In genomic region chr12:12609692-12610091, GRCh38 we compare ENCODE assay signal across 28 cellular contexts.
"Had no signal": no experiment of that assay in that cellular context is flagged by ENCODE, and none has a peak within 500 bp of the region (broad histone marks: within the 10 kb centered on the region; RNA-seq: fewer than 3 reads in every experiment).

No MANE protein-coding gene starts in this region.

- H3K4me3 ChIP-seq: coronary artery, dorsolateral prefrontal cortex had no signal

- H3K9me3 Mint-ChIP-seq: activated T-helper 17 cell treated with anti-CD3 and anti-CD28 coated beads, Interleukin-2, amount 50 U/mL, for 72 hours; central memory CD8-positive, alpha-beta T cell; dendritic cell treated with granulocyte-macrophage colony-stimulating factor and Interleukin-4, amounts not matched to agents 40 ng/mL and 50 ng/mL, for 4 days had no signal

- DNase-seq: activated CD4-positive, alpha-beta T cell treated with anti-CD3 and anti-CD28 coated beads for 48 hours; activated CD4-positive, alpha-beta T cell treated with anti-CD3 and anti-CD28 coated beads, Interleukin-2, amount 50 U/mL, for 1 hour; activated CD4-positive, alpha-beta T cell treated with anti-CD3 and anti-CD28 coated beads, Interleukin-2, amount 50 U/mL, for 48 hours; activated CD4-positive, CD25-positive, alpha-beta regulatory T cell; activated CD4-positive, CD25-positive, alpha-beta regulatory T cell treated with anti-CD3 and anti-CD28 coated beads, Interleukin-2, amount 50 U/mL, for 72 hours; activated CD8-positive, alpha-beta memory T cell treated with anti-CD3 and anti-CD28 coated beads, Interleukin-2, amount 10 ng/mL, durations not matched to agents 7 days and 5 days; activated CD8-positive, alpha-beta memory T cell treated with anti-CD3 and anti-CD28 coated beads, Interleukin-2, amount 50 U/mL, for 4 hours; activated effector memory CD4-positive, alpha-beta T cell treated with Interleukin-2 at 50 U/mL for 16 hours; activated gamma-delta T cell treated with Interleukin-2 at 50 U/mL for 16 hours; activated naive CD4-positive, alpha-beta T cell treated with anti-CD3 and anti-CD28 coated beads, Interleukin-2, amount 50 U/mL, for 16 hours; activated naive CD4-positive, alpha-beta T cell treated with Interleukin-2 at 50 U/mL for 16 hours; activated T-cell treated with anti-CD3 and anti-CD28 coated beads, Interleukin-2, amount 50 U/mL, for 1 hour; amniotic stem cell; anterior cingulate cortex; brain microvascular endothelial cell; dorsolateral prefrontal cortex; effector memory CD4-positive, alpha-beta T cell; endodermal cell; foreskin fibroblast; head of caudate nucleus; T-helper 1 cell; T-helper 2 cell had no signal

- H3K27me3 Mint-ChIP-seq: activated CD8-positive, alpha-beta memory T cell treated with anti-CD3 and anti-CD28 coated beads, Interleukin-2, amount 10 ng/mL, durations not matched to agents 7 days and 5 days; activated naive CD8-positive, alpha-beta T cell; activated T-helper 17 cell treated with anti-CD3 and anti-CD28 coated beads, Interleukin-2, amount 50 U/mL, for 72 hours; central memory CD8-positive, alpha-beta T cell; dendritic cell treated with granulocyte-macrophage colony-stimulating factor and Interleukin-4, amounts not matched to agents 40 ng/mL and 50 ng/mL, for 4 days had no signal

- H3K36me3 ChIP-seq: brain microvascular endothelial cell had no signal

- ATAC-seq: activated CD8-positive, alpha-beta memory T cell treated with anti-CD3 and anti-CD28 coated beads, Interleukin-2, amount 10 ng/mL, durations not matched to agents 7 days and 5 days; activated T-helper 17 cell treated with anti-CD3 and anti-CD28 coated beads, Interleukin-2, amount 50 U/mL, for 72 hours; esophagus mucosa had no signal

- H3K27me3 ChIP-seq: brain microvascular endothelial cell, dorsolateral prefrontal cortex had no signal

- H3K27ac Mint-ChIP-seq: endodermal cell had no signal

- H3K27ac ChIP-seq: brain microvascular endothelial cell, coronary artery had no signal

- H3K4me3 Mint-ChIP-seq: dendritic cell treated with granulocyte-macrophage colony-stimulating factor and Interleukin-4, amounts not matched to agents 40 ng/mL and 50 ng/mL, for 4 days had no signal
